Comparison of ENCODE assay signal across 1 cellular context in the genomic region with DNA sequence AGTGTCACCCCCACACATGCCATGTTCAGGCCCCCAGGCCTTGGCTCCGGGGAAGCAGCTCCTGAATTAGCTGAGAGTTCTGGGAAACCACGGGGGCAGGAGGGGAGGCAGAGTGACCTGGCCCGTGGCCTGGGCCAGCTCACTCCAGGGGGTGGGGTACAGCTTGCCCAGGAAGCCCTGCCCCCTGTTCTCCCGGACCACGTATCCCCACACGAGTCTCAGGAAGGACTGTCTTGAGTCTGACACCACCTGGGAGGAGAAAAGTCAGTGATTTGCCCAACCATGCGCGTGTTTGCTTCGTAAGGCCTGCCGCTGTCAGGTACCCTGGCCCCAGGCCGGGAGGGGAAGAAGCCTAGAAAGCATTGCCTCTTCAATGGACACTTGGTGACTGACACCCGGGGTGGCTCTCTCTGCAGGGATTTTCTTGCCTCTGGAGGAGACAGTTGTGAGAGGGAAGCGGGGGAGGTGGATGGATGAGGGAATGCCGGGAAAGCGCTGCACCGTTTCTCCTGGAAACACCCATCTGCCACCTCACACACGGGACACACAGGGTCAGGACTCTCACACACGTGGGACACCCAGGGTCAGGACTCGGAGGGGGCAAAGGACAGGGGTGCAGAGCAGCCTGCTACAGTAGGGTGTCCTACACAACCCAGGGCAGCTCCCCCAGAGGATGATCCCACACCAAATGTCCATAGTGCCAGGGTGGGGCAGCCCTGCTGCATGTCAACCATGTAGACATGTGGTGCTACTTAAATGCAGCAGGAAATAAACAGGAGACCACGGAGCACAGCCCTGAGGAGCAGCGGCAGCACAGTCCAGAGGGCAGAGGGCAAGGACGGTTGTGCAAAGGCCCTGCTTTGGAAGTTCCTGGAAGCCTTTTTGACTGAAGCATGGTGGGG.
TF ChIP-seq lines count a peak whose summit lies in the region.

No MANE protein-coding gene starts in this region.

TF ChIP-seq in H1, 55 proteins besides CTCF, POLR2A, EP300 and RAD21:
- TF ChIP-seq NANOG (IDR thresholded peaks at IDR 0.05; ENCODE audit: insufficient read depth, low read depth, low read length, poor library complexity, severe bottlenecking) (no peak), CHD1 (IDR thresholded peaks at IDR 0.05; ENCODE audit: low read depth, low read length) (no peak), FOSL1 (IDR thresholded peaks at IDR 0.05; ENCODE audit: insufficient read depth, low read depth, low read length) (no peak), E2F6 (IDR thresholded peaks at IDR 0.05) (no peak), EGR1 (IDR thresholded peaks at IDR 0.05; ENCODE audit: borderline replicate concordance, low read depth, low read length) (no peak), TAF1 (IDR thresholded peaks at IDR 0.05; ENCODE audit: low read depth, low read length) (no peak), SIN3A (conservative IDR thresholded peaks at IDR 0.05 in 1 of 2, IDR thresholded peaks at IDR 0.05 in 1 of 2; ENCODE audit: low read depth in 1 of 2, low read length in 2 of 2) (no peak), ATF3 (IDR thresholded peaks at IDR 0.05; ENCODE audit: insufficient read depth, low read depth, low read length) (no peak), CBX8 (IDR thresholded peaks at IDR 0.05; ENCODE audit: borderline replicate concordance, low read depth, low read length) (no peak), CTBP2 (IDR thresholded peaks at IDR 0.05; ENCODE audit: borderline replicate concordance, insufficient read depth, insufficient read length, low read length) (no peak), KDM1A (IDR thresholded peaks at IDR 0.05; ENCODE audit: borderline replicate concordance, low read length) (no peak), ATF2 (IDR thresholded peaks at IDR 0.05; ENCODE audit: low read length) (no peak), ZNF274 (IDR thresholded peaks at IDR 0.05; ENCODE audit: borderline replicate concordance, extremely low read depth, low read length) (no peak), NRF1 (IDR thresholded peaks at IDR 0.05; ENCODE audit: low read depth, low read length) (no peak), JUND (IDR thresholded peaks at IDR 0.05; ENCODE audit: low read length) (no peak), SIX5 (IDR thresholded peaks at IDR 0.05; ENCODE audit: low read depth, low read length) (no peak), TEAD4 (IDR thresholded peaks at IDR 0.05; ENCODE audit: low read depth, low read length) (no peak), CREB1 (IDR thresholded peaks at IDR 0.05) (no peak), SRF (IDR thresholded peaks at IDR 0.05; ENCODE audit: low read depth, low read length) (no peak)
- TF ChIP-seq, protein P1, sequence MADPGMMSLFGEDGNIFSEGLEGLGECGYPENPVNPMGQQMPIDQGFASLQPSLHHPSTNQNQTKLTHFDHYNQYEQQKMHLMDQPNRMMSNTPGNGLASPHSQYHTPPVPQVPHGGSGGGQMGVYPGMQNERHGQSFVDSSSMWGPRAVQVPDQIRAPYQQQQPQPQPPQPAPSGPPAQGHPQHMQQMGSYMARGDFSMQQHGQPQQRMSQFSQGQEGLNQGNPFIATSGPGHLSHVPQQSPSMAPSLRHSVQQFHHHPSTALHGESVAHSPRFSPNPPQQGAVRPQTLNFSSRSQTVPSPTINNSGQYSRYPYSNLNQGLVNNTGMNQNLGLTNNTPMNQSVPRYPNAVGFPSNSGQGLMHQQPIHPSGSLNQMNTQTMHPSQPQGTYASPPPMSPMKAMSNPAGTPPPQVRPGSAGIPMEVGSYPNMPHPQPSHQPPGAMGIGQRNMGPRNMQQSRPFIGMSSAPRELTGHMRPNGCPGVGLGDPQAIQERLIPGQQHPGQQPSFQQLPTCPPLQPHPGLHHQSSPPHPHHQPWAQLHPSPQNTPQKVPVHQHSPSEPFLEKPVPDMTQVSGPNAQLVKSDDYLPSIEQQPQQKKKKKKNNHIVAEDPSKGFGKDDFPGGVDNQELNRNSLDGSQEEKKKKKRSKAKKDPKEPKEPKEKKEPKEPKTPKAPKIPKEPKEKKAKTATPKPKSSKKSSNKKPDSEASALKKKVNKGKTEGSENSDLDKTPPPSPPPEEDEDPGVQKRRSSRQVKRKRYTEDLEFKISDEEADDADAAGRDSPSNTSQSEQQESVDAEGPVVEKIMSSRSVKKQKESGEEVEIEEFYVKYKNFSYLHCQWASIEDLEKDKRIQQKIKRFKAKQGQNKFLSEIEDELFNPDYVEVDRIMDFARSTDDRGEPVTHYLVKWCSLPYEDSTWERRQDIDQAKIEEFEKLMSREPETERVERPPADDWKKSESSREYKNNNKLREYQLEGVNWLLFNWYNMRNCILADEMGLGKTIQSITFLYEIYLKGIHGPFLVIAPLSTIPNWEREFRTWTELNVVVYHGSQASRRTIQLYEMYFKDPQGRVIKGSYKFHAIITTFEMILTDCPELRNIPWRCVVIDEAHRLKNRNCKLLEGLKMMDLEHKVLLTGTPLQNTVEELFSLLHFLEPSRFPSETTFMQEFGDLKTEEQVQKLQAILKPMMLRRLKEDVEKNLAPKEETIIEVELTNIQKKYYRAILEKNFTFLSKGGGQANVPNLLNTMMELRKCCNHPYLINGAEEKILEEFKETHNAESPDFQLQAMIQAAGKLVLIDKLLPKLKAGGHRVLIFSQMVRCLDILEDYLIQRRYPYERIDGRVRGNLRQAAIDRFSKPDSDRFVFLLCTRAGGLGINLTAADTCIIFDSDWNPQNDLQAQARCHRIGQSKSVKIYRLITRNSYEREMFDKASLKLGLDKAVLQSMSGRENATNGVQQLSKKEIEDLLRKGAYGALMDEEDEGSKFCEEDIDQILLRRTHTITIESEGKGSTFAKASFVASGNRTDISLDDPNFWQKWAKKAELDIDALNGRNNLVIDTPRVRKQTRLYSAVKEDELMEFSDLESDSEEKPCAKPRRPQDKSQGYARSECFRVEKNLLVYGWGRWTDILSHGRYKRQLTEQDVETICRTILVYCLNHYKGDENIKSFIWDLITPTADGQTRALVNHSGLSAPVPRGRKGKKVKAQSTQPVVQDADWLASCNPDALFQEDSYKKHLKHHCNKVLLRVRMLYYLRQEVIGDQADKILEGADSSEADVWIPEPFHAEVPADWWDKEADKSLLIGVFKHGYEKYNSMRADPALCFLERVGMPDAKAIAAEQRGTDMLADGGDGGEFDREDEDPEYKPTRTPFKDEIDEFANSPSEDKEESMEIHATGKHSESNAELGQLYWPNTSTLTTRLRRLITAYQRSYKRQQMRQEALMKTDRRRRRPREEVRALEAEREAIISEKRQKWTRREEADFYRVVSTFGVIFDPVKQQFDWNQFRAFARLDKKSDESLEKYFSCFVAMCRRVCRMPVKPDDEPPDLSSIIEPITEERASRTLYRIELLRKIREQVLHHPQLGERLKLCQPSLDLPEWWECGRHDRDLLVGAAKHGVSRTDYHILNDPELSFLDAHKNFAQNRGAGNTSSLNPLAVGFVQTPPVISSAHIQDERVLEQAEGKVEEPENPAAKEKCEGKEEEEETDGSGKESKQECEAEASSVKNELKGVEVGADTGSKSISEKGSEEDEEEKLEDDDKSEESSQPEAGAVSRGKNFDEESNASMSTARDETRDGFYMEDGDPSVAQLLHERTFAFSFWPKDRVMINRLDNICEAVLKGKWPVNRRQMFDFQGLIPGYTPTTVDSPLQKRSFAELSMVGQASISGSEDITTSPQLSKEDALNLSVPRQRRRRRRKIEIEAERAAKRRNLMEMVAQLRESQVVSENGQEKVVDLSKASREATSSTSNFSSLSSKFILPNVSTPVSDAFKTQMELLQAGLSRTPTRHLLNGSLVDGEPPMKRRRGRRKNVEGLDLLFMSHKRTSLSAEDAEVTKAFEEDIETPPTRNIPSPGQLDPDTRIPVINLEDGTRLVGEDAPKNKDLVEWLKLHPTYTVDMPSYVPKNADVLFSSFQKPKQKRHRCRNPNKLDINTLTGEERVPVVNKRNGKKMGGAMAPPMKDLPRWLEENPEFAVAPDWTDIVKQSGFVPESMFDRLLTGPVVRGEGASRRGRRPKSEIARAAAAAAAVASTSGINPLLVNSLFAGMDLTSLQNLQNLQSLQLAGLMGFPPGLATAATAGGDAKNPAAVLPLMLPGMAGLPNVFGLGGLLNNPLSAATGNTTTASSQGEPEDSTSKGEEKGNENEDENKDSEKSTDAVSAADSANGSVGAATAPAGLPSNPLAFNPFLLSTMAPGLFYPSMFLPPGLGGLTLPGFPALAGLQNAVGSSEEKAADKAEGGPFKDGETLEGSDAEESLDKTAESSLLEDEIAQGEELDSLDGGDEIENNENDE (IDR thresholded peaks at IDR 0.05; ENCODE audit: insufficient replicate concordance, low read length): no peak
